In genomic region chr2:1157107-1157506, GRCh38 we compare ENCODE assay signal across 25 cellular contexts.
"Had no signal": no experiment of that assay in that cellular context is flagged by ENCODE, and none has a peak within 500 bp of the region (broad histone marks: within the 10 kb centered on the region; RNA-seq: fewer than 3 reads in every experiment).

No MANE protein-coding gene starts in this region.

- H3K9me3 Mint-ChIP-seq: naive thymus-derived CD4-positive, alpha-beta T cell; natural killer cell treated with Interleukin-12 subunit alpha and Interleukin-12 subunit beta and Interleukin-15 and Interleukin-18, amount 100 ng/mL, for 72 hours; stimulated activated memory B cell treated with anti-CD40 and anti-IgM and Interleukin-4, amounts not matched to agents 10 μg/mL and 1 μg/mL and 100 μg/mL, for 72 hours; stimulated activated naive CD8-positive, alpha-beta T cell treated with anti-CD3 and anti-CD28 coated beads, Interleukin-15, amount 100 ng/mL, for 72 hours; type B pancreatic cell had no signal

- H3K4me3 ChIP-seq: lung, mucosa of descending colon, psoas muscle, sigmoid colon, spleen, tibial nerve, uterus had no signal

- H3K4me1 Mint-ChIP-seq: stimulated activated memory B cell treated with anti-CD40 and anti-IgM and Interleukin-4, amounts not matched to agents 10 μg/mL and 1 μg/mL and 100 μg/mL, for 72 hours; stimulated activated naive CD8-positive, alpha-beta T cell treated with anti-CD3 and anti-CD28 coated beads, Interleukin-15, amount 100 ng/mL, for 72 hours had no signal

- H3K27ac Mint-ChIP-seq: naive thymus-derived CD4-positive, alpha-beta T cell; natural killer cell treated with Interleukin-12 subunit alpha and Interleukin-12 subunit beta and Interleukin-15 and Interleukin-18, amount 100 ng/mL, for 72 hours; stimulated activated memory B cell treated with anti-CD40 and anti-IgM and Interleukin-4, amounts not matched to agents 10 μg/mL and 1 μg/mL and 100 μg/mL, for 72 hours; stimulated activated naive CD8-positive, alpha-beta T cell treated with anti-CD3 and anti-CD28 coated beads, Interleukin-15, amount 100 ng/mL, for 72 hours; type B pancreatic cell had no signal

- H3K4me1 ChIP-seq: parathyroid adenoma, psoas muscle, sigmoid colon, uterus had no signal

- H3K27me3 ChIP-seq: sigmoid colon, spleen, tibial nerve, uterus had no signal

- H3K9ac ChIP-seq: parathyroid adenoma had no signal

- H3K36me3 ChIP-seq: sigmoid colon, spleen, tibial nerve, uterus had no signal

- H3K27ac ChIP-seq: parathyroid adenoma, psoas muscle, sigmoid colon, spleen, tibial nerve, uterus had no signal

- DNase-seq: hippocampal formation; kidney glomerular epithelial cell; left cardiac atrium; midbrain; mucosa of descending colon; naive thymus-derived CD4-positive, alpha-beta T cell; nucleus accumbens; psoas muscle; sigmoid colon; small intestine; spleen; stimulated activated CD4-positive, alpha-beta T cell treated with anti-CD3 and anti-CD28 coated beads, Interleukin-2, amount 100 ng/mL, for 48 hours; stimulated activated CD4-positive, alpha-beta T cell treated with anti-CD3 and anti-CD28 coated beads, Interleukin-4, amount 100 ng/mL, for 4 hours; stimulated activated CD8-positive, alpha-beta memory T cell treated with anti-CD3 and anti-CD28 coated beads, Interleukin-4, amount 100 ng/mL, for 48 hours; stimulated activated naive CD4-positive, alpha-beta T cell treated with Interleukin-2 at 50 U/mL for 16 hours; stimulated activated naive CD8-positive, alpha-beta T cell treated with anti-CD3 and anti-CD28 coated beads, Interleukin-15, amount 100 ng/mL, for 72 hours; substantia nigra; uterus had no signal

- H3K36me3 Mint-ChIP-seq: naive thymus-derived CD4-positive, alpha-beta T cell; natural killer cell treated with Interleukin-12 subunit alpha and Interleukin-12 subunit beta and Interleukin-15 and Interleukin-18, amount 100 ng/mL, for 72 hours; stimulated activated memory B cell treated with anti-CD40 and anti-IgM and Interleukin-4, amounts not matched to agents 10 μg/mL and 1 μg/mL and 100 μg/mL, for 72 hours; type B pancreatic cell had no signal

- H3K27me3 Mint-ChIP-seq: naive thymus-derived CD4-positive, alpha-beta T cell; natural killer cell treated with Interleukin-12 subunit alpha and Interleukin-12 subunit beta and Interleukin-15 and Interleukin-18, amount 100 ng/mL, for 72 hours; stimulated activated memory B cell treated with anti-CD40 and anti-IgM and Interleukin-4, amounts not matched to agents 10 μg/mL and 1 μg/mL and 100 μg/mL, for 72 hours; stimulated activated naive CD8-positive, alpha-beta T cell treated with anti-CD3 and anti-CD28 coated beads, Interleukin-15, amount 100 ng/mL, for 72 hours; type B pancreatic cell had no signal

- H3K9me3 ChIP-seq: mucosa of descending colon, psoas muscle, sigmoid colon, spleen, tibial nerve, uterus had no signal

- H3K4me3 Mint-ChIP-seq: naive thymus-derived CD4-positive, alpha-beta T cell; natural killer cell treated with Interleukin-12 subunit alpha and Interleukin-12 subunit beta and Interleukin-15 and Interleukin-18, amount 100 ng/mL, for 72 hours; stimulated activated memory B cell treated with anti-CD40 and anti-IgM and Interleukin-4, amounts not matched to agents 10 μg/mL and 1 μg/mL and 100 μg/mL, for 72 hours; stimulated activated naive CD8-positive, alpha-beta T cell treated with anti-CD3 and anti-CD28 coated beads, Interleukin-15, amount 100 ng/mL, for 72 hours; type B pancreatic cell had no signal

- FAIRE-seq: keratinocyte, small intestine had no signal
